16 cellular contexts compared by ENCODE assay signal in genomic region chr9:104864675-104865104, GRCh38.
A peak's percentile ranks its signal among the peaks of the same experiment; 100 is the strongest.
DNase-seq lines count a peak whose midpoint lies in the region; ATAC-seq and TF ChIP-seq lines count a peak whose summit lies in the region.
"Had no signal": no experiment of that assay in that cellular context is flagged by ENCODE, and none has a peak within 500 bp of the region (broad histone marks: within the 10 kb centered on the region; RNA-seq: fewer than 3 reads in every experiment).

No MANE protein-coding gene starts in this region.

- H3K27ac ChIP-seq in WERI-Rb-1: peak overlapping the region; percentile 60; the same call in 1 of the 2 replicates
- H3K27ac ChIP-seq in gastroesophageal sphincter: peak overlapping the region in 1 of 4 donors; percentile 34
- peak overlapping the region; percentile 53 for H3K27ac ChIP-seq in skeletal muscle tissue (ENCODE audit: low read depth, low read length)
- peak overlapping the region in 1 of 2 donors; percentile 62 for H3K27ac ChIP-seq in breast epithelium

- H3K9me3 ChIP-seq in WERI-Rb-1 (ENCODE audit: severe bottlenecking): no peaks in the 10 kb centered on the region
- H3K9me3 ChIP-seq in gastroesophageal sphincter: no peaks in the 10 kb centered on the region
- H3K9me3 ChIP-seq in skeletal muscle tissue (ENCODE audit: control insufficient read depth in 3 of 3, low read length in 3 of 3): no peaks in the 10 kb centered on the region
- H3K9me3 ChIP-seq in breast epithelium: no peaks in the 10 kb centered on the region

- no peak for TF ChIP-seq EP300 in gastroesophageal sphincter (IDR thresholded peaks at IDR 0.05)

- no peak overlapping the region for H3K4me3 Mint-ChIP-seq in type B pancreatic cell
- H3K4me3 Mint-ChIP-seq in activated naive CD8-positive, alpha-beta T cell treated with anti-CD3 and anti-CD28 coated beads, Interleukin-2, amount 50 U/mL, for 24 hours: no peak overlapping the region
- H3K4me3 Mint-ChIP-seq: brain; CD4-positive, alpha-beta memory T cell; immature natural killer cell; naive thymus-derived CD4-positive, alpha-beta T cell had no signal

- H3K9me3 Mint-ChIP-seq in type B pancreatic cell: no peaks in the 10 kb centered on the region
- no peaks in the 10 kb centered on the region for H3K9me3 Mint-ChIP-seq in activated naive CD8-positive, alpha-beta T cell treated with anti-CD3 and anti-CD28 coated beads, Interleukin-2, amount 50 U/mL, for 24 hours
- H3K9me3 Mint-ChIP-seq: CD4-positive, alpha-beta memory T cell; naive thymus-derived CD4-positive, alpha-beta T cell had no signal

- no peaks in the 10 kb centered on the region for H3K27me3 Mint-ChIP-seq in type B pancreatic cell
- no peaks in the 10 kb centered on the region for H3K27me3 Mint-ChIP-seq in activated naive CD8-positive, alpha-beta T cell treated with anti-CD3 and anti-CD28 coated beads, Interleukin-2, amount 50 U/mL, for 24 hours
- H3K27me3 Mint-ChIP-seq: brain; CD4-positive, alpha-beta memory T cell; naive thymus-derived CD4-positive, alpha-beta T cell had no signal

- no peaks in the 10 kb centered on the region for H3K27me3 ChIP-seq in WERI-Rb-1 (ENCODE audit: insufficient read depth, low read depth, severe bottlenecking)
- no peaks in the 10 kb centered on the region for H3K27me3 ChIP-seq in gastroesophageal sphincter
- H3K27me3 ChIP-seq in skeletal muscle tissue (ENCODE audit: control insufficient read depth in 3 of 3, insufficient read depth in 3 of 3, low read length in 3 of 3): no peaks in the 10 kb centered on the region
- no peaks in the 10 kb centered on the region for H3K27me3 ChIP-seq in breast epithelium

- H3K27ac Mint-ChIP-seq in type B pancreatic cell: no peak overlapping the region
- no peak overlapping the region for H3K27ac Mint-ChIP-seq in activated naive CD8-positive, alpha-beta T cell treated with anti-CD3 and anti-CD28 coated beads, Interleukin-2, amount 50 U/mL, for 24 hours
- H3K27ac Mint-ChIP-seq: CD4-positive, alpha-beta memory T cell; immature natural killer cell had no signal

- TF ChIP-seq POLR2A in gastroesophageal sphincter (IDR thresholded peaks at IDR 0.05) (no peak), breast epithelium (IDR thresholded peaks at IDR 0.05) (no peak)

- WGBS in gastroesophageal sphincter (ENCODE audit: low coverage in 1 of 2), 2 donors: 38 to 51% methylated on average over 1 to 5 of the region's 5 CpGs

- H3K4me1 Mint-ChIP-seq in type B pancreatic cell (ENCODE audit: unreplicated experiment): peaks cover 47% of the 10 kb centered on the region
- peaks cover 9% of the 10 kb centered on the region for H3K4me1 Mint-ChIP-seq in activated naive CD8-positive, alpha-beta T cell treated with anti-CD3 and anti-CD28 coated beads, Interleukin-2, amount 50 U/mL, for 24 hours
- H3K4me1 Mint-ChIP-seq: immature natural killer cell had no signal

- DNase-seq in Daoy (ENCODE audit: low read depth) (peak; percentile 39), WERI-Rb-1 (no peak), breast epithelium (ENCODE audit: low spot score in 2 of 2) (no peak), type B pancreatic cell (ENCODE audit: extremely low spot score, unreplicated experiment) (no peak)
- DNase-seq in activated naive CD8-positive, alpha-beta T cell treated with anti-CD3 and anti-CD28 coated beads, Interleukin-2, amount 50 U/mL, for 24 hours: no peak
- DNase-seq: activated T-cell treated with anti-CD3 and anti-CD28 coated beads, Interleukin-2, amount 50 U/mL, for 48 hours; CD4-positive, alpha-beta memory T cell; immature natural killer cell; naive thymus-derived CD4-positive, alpha-beta T cell; NCI-H446 treated with DMSO at 0.1 percent for 48 hours; Right ventricle myocardium superior had no signal

- ATAC-seq in gastroesophageal sphincter (peak; percentile 12), HG02588 (IDR thresholded peaks at IDR 0.05; ENCODE audit: unreplicated experiment) (no peak)
- ATAC-seq in activated naive CD8-positive, alpha-beta T cell treated with anti-CD3 and anti-CD28 coated beads, Interleukin-2, amount 50 U/mL, for 24 hours: no peak
- ATAC-seq: activated CD4-positive, CD25-positive, alpha-beta regulatory T cell treated with anti-CD3 and anti-CD28 coated beads, Interleukin-2, amount 50 U/mL, for 24 hours; naive thymus-derived CD4-positive, alpha-beta T cell had no signal

- H3K9ac ChIP-seq in skeletal muscle tissue (ENCODE audit: low read depth in 1 of 3, low read length in 3 of 3): peak overlapping the region in 2 of 3 donors; percentile 16 to 55

- TF ChIP-seq CTCF in WERI-Rb-1 (IDR thresholded peaks at IDR 0.05; ENCODE audit: low read depth, low read length): no peak
- no peak for TF ChIP-seq CTCF in gastroesophageal sphincter (IDR thresholded peaks at IDR 0.05)
- no peak for TF ChIP-seq CTCF in breast epithelium (IDR thresholded peaks at IDR 0.05)
- no peak for TF ChIP-seq CTCF in type B pancreatic cell (conservative IDR thresholded peaks at IDR 0.05)

- peaks cover 5% of the 10 kb centered on the region for H3K36me3 Mint-ChIP-seq in type B pancreatic cell
- H3K36me3 Mint-ChIP-seq in activated naive CD8-positive, alpha-beta T cell treated with anti-CD3 and anti-CD28 coated beads, Interleukin-2, amount 50 U/mL, for 24 hours (ENCODE audit: low read depth): no peaks in the 10 kb centered on the region

- H3K4me1 ChIP-seq in gastroesophageal sphincter (peaks cover 12 to 58% (median 16%) of the 10 kb centered on the region in 3 donors), skeletal muscle tissue (ENCODE audit: control insufficient read depth in 3 of 3, insufficient read depth in 3 of 3, low read length in 3 of 3) (peaks cover 40 to 62% (median 57%) of the 10 kb centered on the region in 3 donors), breast epithelium (peaks cover 1 to 4% of the 10 kb centered on the region in 2 donors)

- H3K4me3 ChIP-seq in WERI-Rb-1 (ENCODE audit: low read depth, low read length) (no peak overlapping the region), gastroesophageal sphincter (no peak overlapping the region), skeletal muscle tissue (ENCODE audit: low read length in 3 of 3) (no peak overlapping the region), breast epithelium (no peak overlapping the region)

- intact Hi-C loops in breast epithelium (cut with DNase I; ENCODE audit: low total_unique reads): no loop called here

- H3K36me3 ChIP-seq in WERI-Rb-1 (no peaks in the 10 kb centered on the region), gastroesophageal sphincter (peaks cover 0 to 73% of the 10 kb centered on the region in 2 donors), skeletal muscle tissue (ENCODE audit: control insufficient read depth in 3 of 3, insufficient read depth in 3 of 3, low read length in 3 of 3) (peaks cover 7 to 47% (median 36%) of the 10 kb centered on the region in 3 donors), breast epithelium (no peaks in the 10 kb centered on the region)
